18 cellular contexts compared by ENCODE assay signal in the genomic region with DNA sequence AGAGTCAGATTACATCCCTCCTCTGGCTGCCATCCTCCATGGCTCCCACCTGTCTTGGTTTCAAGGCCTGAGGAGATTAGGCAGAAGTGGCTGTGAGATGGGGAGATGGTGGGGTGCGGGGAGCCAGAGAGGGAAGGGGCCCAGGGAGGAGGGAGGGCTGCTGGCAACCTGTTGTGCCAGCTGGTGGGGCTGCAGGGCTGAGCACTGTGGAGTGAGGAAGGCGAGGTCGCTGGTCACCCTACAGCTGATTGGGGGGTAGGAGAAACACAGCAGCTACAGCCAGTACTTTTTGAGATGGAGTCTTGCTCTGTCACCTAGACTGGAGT. TPM values are rescaled to one million over a fixed set of nuclear protein-coding genes. Genes with fewer than 3 reads are reported as not detected.
A peak's percentile ranks its signal among the peaks of the same experiment; 100 is the strongest.
DNase-seq lines count a peak whose midpoint lies in the region; ATAC-seq, FAIRE-seq and TF ChIP-seq lines count a peak whose summit lies in the region.
"Had no signal": no experiment of that assay in that cellular context is flagged by ENCODE, and none has a peak within 500 bp of the region (broad histone marks: within the 10 kb centered on the region; RNA-seq: fewer than 3 reads in every experiment).

No MANE protein-coding gene starts in this region.

- no peak for ATAC-seq in naive thymus-derived CD4-positive, alpha-beta T cell
- no peak for ATAC-seq in HG03196 (IDR thresholded peaks at IDR 0.05; ENCODE audit: unreplicated experiment)
- ATAC-seq: SK-N-SH treated with all-trans-retinoic acid at 6 μM for 48 hours had no signal

- H3K9me3 ChIP-seq in naive thymus-derived CD4-positive, alpha-beta T cell (ENCODE audit: control insufficient read depth in 2 of 3, low read length in 3 of 3), result no peaks in the 10 kb centered on the region

- no peaks in the 10 kb centered on the region for H3K36me3 Mint-ChIP-seq in CD14-positive monocyte
- H3K36me3 Mint-ChIP-seq in dendritic cell treated with granulocyte-macrophage colony-stimulating factor and Interleukin-4, amounts not matched to agents 40 ng/mL and 50 ng/mL, for 4 days (ENCODE audit: low read depth), result no peaks in the 10 kb centered on the region
- H3K36me3 Mint-ChIP-seq in naive thymus-derived CD4-positive, alpha-beta T cell, result peaks cover 0 to 22% (median 4%) of the 10 kb centered on the region in 5 donors

- no peak overlapping the region for H3K27ac ChIP-seq in naive thymus-derived CD4-positive, alpha-beta T cell (ENCODE audit: low read depth, low read length)

- no peak for FAIRE-seq in D721Med (lab: Jason Lieb, UNC)
- FAIRE-seq: GM19239 had no signal

- DNase-seq in CD14-positive monocyte (ENCODE audit: low spot score) (peak; percentile 42), D721Med (ENCODE audit: insufficient read length, low spot score) (peak; percentile 5), posterior vena cava (ENCODE audit: low spot score) (peak; percentile 52), activated gamma-delta T cell (lab: John Stamatoyannopoulos, UW) (no peak)
- DNase-seq in naive thymus-derived CD4-positive, alpha-beta T cell, result no peak
- DNase-seq: Calu3; CD4-positive, alpha-beta T cell; KG1; NCI-H2081 treated with DMSO at 0.1 percent for 48 hours; NCI-H510A treated with DMSO at 0.1 percent for 48 hours; NK-92 treated with Interleukin-12 subunit alpha and Interleukin-12 subunit beta, amount 100 ng/mL, for 24 hours; OCI-M1; SHP77 treated with DMSO at 0.1 percent for 48 hours had no signal

- H3K4me3 ChIP-seq in naive thymus-derived CD4-positive, alpha-beta T cell (ENCODE audit: low read length), result no peak overlapping the region

- H3K4me3 Mint-ChIP-seq in CD14-positive monocyte, result no peak overlapping the region
- H3K4me3 Mint-ChIP-seq in dendritic cell treated with granulocyte-macrophage colony-stimulating factor and Interleukin-4, amounts not matched to agents 40 ng/mL and 50 ng/mL, for 4 days, result no peak overlapping the region
- H3K4me3 Mint-ChIP-seq in naive thymus-derived CD4-positive, alpha-beta T cell, result no peak overlapping the region
- H3K4me3 Mint-ChIP-seq: B cell; CD4-positive, alpha-beta T cell had no signal

- H3K27me3 Mint-ChIP-seq in CD14-positive monocyte (ENCODE audit: low read depth in 3 of 3), result peaks cover 11 to 36% (median 26%) of the 10 kb centered on the region in 3 donors
- peaks cover 43% of the 10 kb centered on the region for H3K27me3 Mint-ChIP-seq in dendritic cell treated with granulocyte-macrophage colony-stimulating factor and Interleukin-4, amounts not matched to agents 40 ng/mL and 50 ng/mL, for 4 days
- no peaks in the 10 kb centered on the region for H3K27me3 Mint-ChIP-seq in naive thymus-derived CD4-positive, alpha-beta T cell
- H3K27me3 Mint-ChIP-seq: B cell; CD4-positive, alpha-beta T cell had no signal

- no peaks in the 10 kb centered on the region for H3K27me3 ChIP-seq in naive thymus-derived CD4-positive, alpha-beta T cell (ENCODE audit: control insufficient read depth in 2 of 2, insufficient read depth in 2 of 2, low read length in 2 of 2)

- peaks cover 0 to 43% (median 0%) of the 10 kb centered on the region in 3 experiments for H3K36me3 ChIP-seq in naive thymus-derived CD4-positive, alpha-beta T cell (ENCODE audit: control insufficient read depth in 2 of 3, insufficient read depth in 3 of 3, low read length in 3 of 3)

- CTCF ChIA-PET in naive thymus-derived CD4-positive, alpha-beta T cell (lab: Charles Lee), result no interaction called here

- no peaks in the 10 kb centered on the region for H3K4me1 ChIP-seq in naive thymus-derived CD4-positive, alpha-beta T cell (ENCODE audit: control insufficient read depth in 2 of 2, insufficient read depth in 2 of 2, low read length in 2 of 2)

- no peak for TF ChIP-seq CTCF in CD14-positive monocyte (IDR thresholded peaks at IDR 0.05)
- no peak for TF ChIP-seq CTCF in D721Med (IDR thresholded peaks at IDR 0.05; ENCODE audit: insufficient read depth, missing control alignments)

- H3K4me1 Mint-ChIP-seq in CD14-positive monocyte, result peaks cover 2% of the 10 kb centered on the region
- peaks cover 22% of the 10 kb centered on the region for H3K4me1 Mint-ChIP-seq in dendritic cell treated with granulocyte-macrophage colony-stimulating factor and Interleukin-4, amounts not matched to agents 40 ng/mL and 50 ng/mL, for 4 days (ENCODE audit: low read depth)
- H3K4me1 Mint-ChIP-seq in naive thymus-derived CD4-positive, alpha-beta T cell, result peaks cover 0 to 17% (median 5%) of the 10 kb centered on the region in 7 donors
- H3K4me1 Mint-ChIP-seq: B cell had no signal

- POLR2A ChIA-PET in naive thymus-derived CD4-positive, alpha-beta T cell (lab: Charles Lee), result no interaction called here

- peaks cover 0 to 3% (median 1%) of the 10 kb centered on the region in 7 donors for H3K9me3 Mint-ChIP-seq in CD14-positive monocyte
- no peaks in the 10 kb centered on the region for H3K9me3 Mint-ChIP-seq in dendritic cell treated with granulocyte-macrophage colony-stimulating factor and Interleukin-4, amounts not matched to agents 40 ng/mL and 50 ng/mL, for 4 days
- H3K9me3 Mint-ChIP-seq in naive thymus-derived CD4-positive, alpha-beta T cell, result no peaks in the 10 kb centered on the region
- H3K9me3 Mint-ChIP-seq: CD4-positive, alpha-beta T cell had no signal

- intact Hi-C loops in CD14-positive monocyte (cut with micrococcal nuclease) (loop anchor here (10.0 kb wide), 2 partner anchors 245 to 315 kb away; partner anchors contain the start of gene TIMM44 (in 2 of the 2)), posterior vena cava (cut with DNase I) (loop anchor here (5.0 kb wide), 2 partner anchors 313 to 333 kb away; partner anchors contain the start of gene CTXN1 (in 1 of the 2))
- intact Hi-C loops in dendritic cell treated with granulocyte-macrophage colony-stimulating factor and Interleukin-4, amounts not matched to agents 40 ng/mL and 50 ng/mL, for 4 days (cut with micrococcal nuclease), result loop anchor here (10.0 kb wide), 1 partner anchor 65 kb away; the partner anchor contains the start of genes NDUFA7 and RPS28
- intact Hi-C loops in naive thymus-derived CD4-positive, alpha-beta T cell (cut with micrococcal nuclease), result loop anchor here in 1 of 2 donors (10.0 kb wide), 1 partner anchor 45 kb away; the partner anchor contains the start of gene CD320

- H3K27ac Mint-ChIP-seq in CD14-positive monocyte, result no peak overlapping the region
- H3K27ac Mint-ChIP-seq in dendritic cell treated with granulocyte-macrophage colony-stimulating factor and Interleukin-4, amounts not matched to agents 40 ng/mL and 50 ng/mL, for 4 days, result peak overlapping the region; percentile 23
- peak overlapping the region in 1 of 9 donors; percentile 51 for H3K27ac Mint-ChIP-seq in naive thymus-derived CD4-positive, alpha-beta T cell
- H3K27ac Mint-ChIP-seq: B cell; CD4-positive, alpha-beta T cell had no signal

RNA-seq across cellular contexts. Expression of gene CD320, which starts 48.3 kb away (rescaled TPM):
- 1 to 10 TPM in 1 of 2 donors, under 1 TPM in 1; 0.72 to 1.0 TPM for polyA plus RNA-seq in CD14-positive monocyte
- total RNA-seq in posterior vena cava, result 10 to 100 TPM; 29.2 to 31.6 TPM
- total RNA-seq in naive thymus-derived CD4-positive, alpha-beta T cell, result 10 to 100 TPM; 20.5 to 52.0 (median 27.2) TPM
- 10 to 100 TPM; 42.2 to 44.0 TPM for polyA plus RNA-seq in naive thymus-derived CD4-positive, alpha-beta T cell

RNA-seq across cellular contexts. Expression of gene CERS4, which starts 50.7 kb away (rescaled TPM):
- 10 to 100 TPM; 12.0 to 12.1 TPM for polyA plus RNA-seq in CD14-positive monocyte
- total RNA-seq in posterior vena cava, result 10 to 100 TPM; 23.2 to 28.8 TPM
- 10 to 100 TPM; 17.2 to 32.4 (median 27.4) TPM for total RNA-seq in naive thymus-derived CD4-positive, alpha-beta T cell
- polyA plus RNA-seq in naive thymus-derived CD4-positive, alpha-beta T cell, result 10 to 100 TPM; 11.2 to 12.3 TPM

Comparison
In these comparisons a context has a peak if more than half of its experiments do, and no peak if none do; other contexts are left out.
1. DNase-seq: peak in CD14-positive monocyte (single experiment), D721Med (single experiment) and posterior vena cava (single experiment); none in naive thymus-derived CD4-positive, alpha-beta T cell (0 of 9) and activated gamma-delta T cell (single experiment).